In the genomic region with DNA sequence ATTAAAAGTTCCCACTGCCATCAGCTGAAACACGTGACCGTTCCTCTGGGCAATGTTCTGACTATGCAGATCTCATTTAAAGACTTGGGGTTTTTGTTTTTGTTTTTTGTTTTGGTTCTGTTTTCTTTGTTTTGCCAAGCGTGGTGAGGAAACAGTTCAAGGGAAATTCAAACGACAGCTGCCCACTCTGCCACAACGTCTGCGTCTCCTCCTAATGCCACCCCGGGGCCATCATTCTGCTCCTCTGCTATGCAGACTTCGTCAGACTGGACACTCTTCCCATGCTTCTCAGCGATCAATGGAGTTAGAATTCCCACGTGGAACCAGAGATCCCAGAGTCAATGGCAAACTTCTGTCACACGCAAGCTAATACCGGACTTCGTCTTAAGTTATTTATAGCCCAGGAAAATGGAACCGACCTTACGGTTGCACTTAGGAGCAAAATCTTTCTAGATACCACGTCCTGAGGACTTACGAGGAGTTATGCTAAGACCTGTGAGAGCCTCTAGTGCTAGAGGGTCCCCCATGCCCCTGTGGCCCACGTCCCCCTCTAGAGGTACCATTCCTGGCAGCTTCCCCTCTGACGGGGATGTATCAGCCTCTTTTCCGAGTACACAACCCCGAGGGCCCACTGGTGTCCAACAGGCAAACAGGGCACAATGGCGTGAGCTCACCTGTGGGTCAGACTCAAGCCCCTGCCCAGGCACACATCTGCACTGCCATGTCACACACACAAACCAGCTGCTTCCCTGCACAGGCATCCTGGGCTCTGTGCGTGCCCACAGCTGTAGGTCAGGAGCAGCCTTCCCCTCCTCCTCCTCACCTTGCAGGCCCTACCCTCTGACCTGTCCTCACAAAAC, we compare ENCODE assay signal across 16 cellular contexts. TPM values are rescaled to one million over a fixed set of nuclear protein-coding genes. Genes with fewer than 3 reads are reported as not detected.
"Had no signal": no experiment of that assay in that cellular context is flagged by ENCODE, and none has a peak within 500 bp of the region (broad histone marks: within the 10 kb centered on the region; RNA-seq: fewer than 3 reads in every experiment).

No MANE protein-coding gene starts in this region.

- H3K9ac ChIP-seq: parathyroid adenoma had no signal

- H3K36me3 Mint-ChIP-seq: activated CD4-positive, alpha-beta memory T cell treated with anti-CD3 and anti-CD28 coated beads for 36 hours; natural killer cell treated with Interleukin-12 subunit alpha and Interleukin-12 subunit beta and Interleukin-15 and Interleukin-18, amount 100 ng/mL, for 72 hours had no signal

- H3K27ac ChIP-seq: epithelial cell of prostate, parathyroid adenoma, tibial artery had no signal

- H3K9me3 Mint-ChIP-seq: activated CD4-positive, alpha-beta memory T cell treated with anti-CD3 and anti-CD28 coated beads for 36 hours; activated naive CD8-positive, alpha-beta T cell treated with anti-CD3 and anti-CD28 coated beads, Interleukin-2, amount 50 U/mL, for 24 hours; endodermal cell; natural killer cell treated with Interleukin-12 subunit alpha and Interleukin-12 subunit beta and Interleukin-15 and Interleukin-18, amount 100 ng/mL, for 72 hours; stimulated activated naive CD8-positive, alpha-beta T cell treated with anti-CD3 and anti-CD28 coated beads, Interleukin-15, Interleukin-2, amounts not matched to agents 100 ng/mL and 50 ng/mL, for 24 hours; T-helper 1 cell treated with Interleukin-12 subunit alpha and Interleukin-12 subunit beta and Interleukin-4 antibody, amounts not matched to agents 30 μg/mL and 1 μg/mL, for 36 hours had no signal

- H3K9me3 ChIP-seq: heart right ventricle, tibial artery had no signal

- ATAC-seq: activated naive CD8-positive, alpha-beta T cell treated with anti-CD3 and anti-CD28 coated beads, Interleukin-2, amount 50 U/mL, for 24 hours; natural killer cell treated with Interleukin-12 subunit alpha and Interleukin-12 subunit beta and Interleukin-15 and Interleukin-18, amount 100 ng/mL, for 72 hours had no signal

- H3K79me2 ChIP-seq: parathyroid adenoma had no signal

- H3K27ac Mint-ChIP-seq: activated CD4-positive, alpha-beta memory T cell treated with anti-CD3 and anti-CD28 coated beads for 36 hours; activated naive CD8-positive, alpha-beta T cell treated with anti-CD3 and anti-CD28 coated beads, Interleukin-2, amount 50 U/mL, for 24 hours; endodermal cell; natural killer cell treated with Interleukin-12 subunit alpha and Interleukin-12 subunit beta and Interleukin-15 and Interleukin-18, amount 100 ng/mL, for 72 hours; stimulated activated naive CD8-positive, alpha-beta T cell treated with anti-CD3 and anti-CD28 coated beads, Interleukin-15, Interleukin-2, amounts not matched to agents 100 ng/mL and 50 ng/mL, for 24 hours; T-helper 1 cell treated with Interleukin-12 subunit alpha and Interleukin-12 subunit beta and Interleukin-4 antibody, amounts not matched to agents 30 μg/mL and 1 μg/mL, for 36 hours had no signal

- H3K4me3 ChIP-seq: heart right ventricle, tibial artery had no signal

- H3K27me3 ChIP-seq: heart right ventricle, tibial artery had no signal

- H3K4me1 Mint-ChIP-seq: activated naive CD8-positive, alpha-beta T cell treated with anti-CD3 and anti-CD28 coated beads, Interleukin-2, amount 50 U/mL, for 24 hours had no signal

- H3K36me3 ChIP-seq: heart right ventricle, tibial artery had no signal

- DNase-seq: activated CD4-positive, alpha-beta memory T cell treated with anti-CD3 and anti-CD28 coated beads for 36 hours; activated CD4-positive, alpha-beta T cell treated with anti-CD3 and anti-CD28 coated beads for 48 hours; activated naive CD4-positive, alpha-beta T cell treated with anti-CD3 and anti-CD28 coated beads, Interleukin-2, amount 50 U/mL, for 16 hours; activated naive CD8-positive, alpha-beta T cell treated with anti-CD3 and anti-CD28 coated beads, Interleukin-2, amount 50 U/mL, for 24 hours; activated T-cell treated with anti-CD3 and anti-CD28 coated beads, Interleukin-2, amount 50 U/mL, for 48 hours; cortex of kidney; endodermal cell; heart right ventricle; midbrain; stimulated activated CD4-positive, alpha-beta T cell treated with anti-CD3 and anti-CD28 coated beads, Interleukin-1b, Interleukin-23, amount 100 ng/mL, for 48 hours had no signal

- H3K4me1 ChIP-seq: parathyroid adenoma, tibial artery had no signal

- H3K4me3 Mint-ChIP-seq: activated CD4-positive, alpha-beta memory T cell treated with anti-CD3 and anti-CD28 coated beads for 36 hours; activated naive CD8-positive, alpha-beta T cell treated with anti-CD3 and anti-CD28 coated beads, Interleukin-2, amount 50 U/mL, for 24 hours; endodermal cell; natural killer cell treated with Interleukin-12 subunit alpha and Interleukin-12 subunit beta and Interleukin-15 and Interleukin-18, amount 100 ng/mL, for 72 hours; stimulated activated naive CD8-positive, alpha-beta T cell treated with anti-CD3 and anti-CD28 coated beads, Interleukin-15, Interleukin-2, amounts not matched to agents 100 ng/mL and 50 ng/mL, for 24 hours; T-helper 1 cell treated with Interleukin-12 subunit alpha and Interleukin-12 subunit beta and Interleukin-4 antibody, amounts not matched to agents 30 μg/mL and 1 μg/mL, for 36 hours had no signal

- H2AFZ ChIP-seq: parathyroid adenoma had no signal

RNA-seq across cellular contexts. Expression of a gene that starts 24.4 kb away (rescaled TPM):
- total RNA-seq: activated CD4-positive, alpha-beta memory T cell treated with anti-CD3 and anti-CD28 coated beads for 36 hours; natural killer cell treated with Interleukin-12 subunit alpha and Interleukin-12 subunit beta and Interleukin-15 and Interleukin-18, amount 100 ng/mL, for 72 hours had no signal
